Comparison of ENCODE assay signal across 10 cellular contexts in the genomic region with DNA sequence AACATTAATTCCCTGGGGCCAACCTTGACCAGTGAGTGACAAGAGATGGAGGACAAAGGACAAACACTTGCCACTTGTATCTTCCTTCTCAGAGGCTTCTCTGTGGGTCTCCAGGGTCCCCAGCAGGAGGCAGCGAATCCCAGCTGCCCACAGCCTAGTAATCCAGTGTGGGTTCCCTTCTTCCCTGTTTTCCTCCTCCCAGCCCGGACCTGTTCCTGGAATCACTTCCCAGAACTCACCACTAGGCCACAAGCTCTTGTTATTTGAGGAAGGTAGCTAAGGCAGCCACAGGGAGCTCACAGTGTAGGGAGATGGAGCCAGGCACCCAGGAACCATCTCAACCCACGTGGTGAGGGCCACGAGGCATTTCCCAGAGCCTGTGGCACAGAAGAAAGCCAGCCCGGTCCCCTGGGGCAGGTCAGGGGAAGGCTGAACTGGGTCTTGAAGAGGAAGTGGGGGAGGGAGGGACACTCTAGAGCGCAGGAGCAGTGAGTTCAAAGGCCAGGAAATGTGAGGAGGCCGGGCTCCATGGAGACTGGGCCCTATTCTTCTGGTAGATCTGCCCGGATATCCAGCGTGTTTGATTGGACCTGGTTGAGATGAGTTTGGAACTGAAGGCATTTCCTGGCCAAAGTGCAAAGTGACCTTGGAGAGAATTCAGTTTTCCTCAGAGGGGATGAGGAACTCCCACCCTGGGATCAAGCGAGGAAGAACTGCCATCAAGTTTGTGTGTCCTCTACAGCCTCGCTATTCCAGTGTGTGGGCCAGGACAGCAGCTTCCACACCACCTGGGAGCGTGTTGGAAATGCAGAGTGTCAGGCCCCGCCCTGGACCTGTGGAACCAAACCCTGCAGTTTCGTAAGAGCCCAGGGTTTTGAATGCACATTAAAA. TPM values are rescaled to one million over a fixed set of nuclear protein-coding genes. Genes with fewer than 3 reads are reported as not detected.
DNase-seq lines count a peak whose midpoint lies in the region; ATAC-seq and TF ChIP-seq lines count a peak whose summit lies in the region.
"Had no signal": no experiment of that assay in that cellular context is flagged by ENCODE, and none has a peak within 500 bp of the region (broad histone marks: within the 10 kb centered on the region; RNA-seq: fewer than 3 reads in every experiment).

No MANE protein-coding gene starts in this region.

- ATAC-seq in activated CD4-positive, CD25-positive, alpha-beta regulatory T cell treated with anti-CD3 and anti-CD28 coated beads, Interleukin-2, amount 50 U/mL, for 24 hours = peak; percentile 51 to 67
- no peak for ATAC-seq in stimulated activated effector memory CD8-positive, alpha-beta T cell treated with anti-CD3 and anti-CD28 coated beads, Interleukin-12 subunit alpha, Interleukin-12 subunit beta, amount 100 ng/mL, for 72 hours
- no peak for ATAC-seq in effector memory CD8-positive, alpha-beta T cell (replicated peaks)
- no peak for ATAC-seq in GM18505 (IDR thresholded peaks at IDR 0.05; ENCODE audit: unreplicated experiment)

- no peak for TF ChIP-seq CTCF in ovary (IDR thresholded peaks at IDR 0.05)

- H3K27me3 ChIP-seq in esophagus (ENCODE audit: control insufficient read depth in 1 of 2, insufficient read depth in 2 of 2, low read length in 2 of 2) (no peaks in the 10 kb centered on the region), ovary (no peaks in the 10 kb centered on the region)

- DNase-seq in activated CD4-positive, CD25-positive, alpha-beta regulatory T cell treated with anti-CD3 and anti-CD28 coated beads, Interleukin-2, amount 50 U/mL, for 72 hours = no peak
- DNase-seq in SKM-1 (lab: John Stamatoyannopoulos, UW; ENCODE audit: unreplicated experiment) = peak; percentile 50
- no peak for DNase-seq in stimulated activated effector memory CD8-positive, alpha-beta T cell treated with anti-CD3 and anti-CD28 coated beads, Interleukin-12 subunit alpha, Interleukin-12 subunit beta, amount 100 ng/mL, for 72 hours (ENCODE audit: low spot score in 2 of 2)
- DNase-seq in effector memory CD8-positive, alpha-beta T cell = no peak
- no peak for DNase-seq in ovary
- DNase-seq: Caco-2 had no signal

- H3K4me1 Mint-ChIP-seq in stimulated activated effector memory CD8-positive, alpha-beta T cell treated with anti-CD3 and anti-CD28 coated beads, Interleukin-12 subunit alpha, Interleukin-12 subunit beta, amount 100 ng/mL, for 72 hours = peaks cover 7% of the 10 kb centered on the region
- peaks cover 0 to 6% of the 10 kb centered on the region in 2 donors for H3K4me1 Mint-ChIP-seq in effector memory CD8-positive, alpha-beta T cell (ENCODE audit: low read depth in 2 of 2)

- TF ChIP-seq POLR2A in ovary (IDR thresholded peaks at IDR 0.05) (no peak), GM18505 (IDR thresholded peaks at IDR 0.05; ENCODE audit: borderline replicate concordance, extremely low read depth, insufficient read depth, insufficient read length) (no peak)

- H3K27ac ChIP-seq in esophagus (ENCODE audit: low read depth in 2 of 2, low read length in 1 of 2) = peak overlapping the region; percentile 35 to 37
- no peak overlapping the region for H3K27ac ChIP-seq in ovary

- peaks cover 2 to 11% of the 10 kb centered on the region in 2 donors for H3K27me3 Mint-ChIP-seq in effector memory CD8-positive, alpha-beta T cell

- H3K36me3 Mint-ChIP-seq in stimulated activated effector memory CD8-positive, alpha-beta T cell treated with anti-CD3 and anti-CD28 coated beads, Interleukin-12 subunit alpha, Interleukin-12 subunit beta, amount 100 ng/mL, for 72 hours = no peaks in the 10 kb centered on the region
- peaks cover 7% of the 10 kb centered on the region for H3K36me3 Mint-ChIP-seq in effector memory CD8-positive, alpha-beta T cell (ENCODE audit: insufficient read depth)

- H3K4me3 ChIP-seq in esophagus (ENCODE audit: low read depth in 1 of 2, low read length in 2 of 2) (no peak overlapping the region), ovary (no peak overlapping the region)

- H3K4me3 Mint-ChIP-seq in stimulated activated effector memory CD8-positive, alpha-beta T cell treated with anti-CD3 and anti-CD28 coated beads, Interleukin-12 subunit alpha, Interleukin-12 subunit beta, amount 100 ng/mL, for 72 hours = no peak overlapping the region
- H3K4me3 Mint-ChIP-seq in effector memory CD8-positive, alpha-beta T cell = no peak overlapping the region
- H3K4me3 Mint-ChIP-seq: mesothelial cell of epicardium had no signal

- peaks cover 2% of the 10 kb centered on the region for H3K9me3 Mint-ChIP-seq in stimulated activated effector memory CD8-positive, alpha-beta T cell treated with anti-CD3 and anti-CD28 coated beads, Interleukin-12 subunit alpha, Interleukin-12 subunit beta, amount 100 ng/mL, for 72 hours
- H3K9me3 Mint-ChIP-seq in effector memory CD8-positive, alpha-beta T cell = peaks cover 0 to 3% of the 10 kb centered on the region in 2 donors

- intact Hi-C loops in ovary (cut with DNase I) = no loop called here

- H3K27ac Mint-ChIP-seq in stimulated activated effector memory CD8-positive, alpha-beta T cell treated with anti-CD3 and anti-CD28 coated beads, Interleukin-12 subunit alpha, Interleukin-12 subunit beta, amount 100 ng/mL, for 72 hours = peak overlapping the region; percentile 45
- no peak overlapping the region for H3K27ac Mint-ChIP-seq in effector memory CD8-positive, alpha-beta T cell
- H3K27ac Mint-ChIP-seq: mesothelial cell of epicardium had no signal

- WGBS in esophagus, 2 donors = 72 to 74% methylated on average over 14 of the region's 14 CpGs
- 63 to 70% (median 65%) methylated on average over 14 of the region's 14 CpGs for WGBS in ovary, 3 donors

- H3K4me1 ChIP-seq in esophagus (ENCODE audit: control insufficient read depth in 2 of 2, insufficient read depth in 2 of 2, low read length in 1 of 2) (peaks cover 5 to 17% of the 10 kb centered on the region in 2 donors), ovary (ENCODE audit: insufficient read depth) (no peaks in the 10 kb centered on the region)
- H3K4me1 ChIP-seq: Caco-2 had no signal

- no peak for TF ChIP-seq EP300 in ovary (IDR thresholded peaks at IDR 0.05)

- H3K36me3 ChIP-seq in esophagus (ENCODE audit: control insufficient read depth in 2 of 2, insufficient read depth in 2 of 2, low read length in 1 of 2) = no peaks in the 10 kb centered on the region
- H3K36me3 ChIP-seq in ovary = no peaks in the 10 kb centered on the region

- no peaks in the 10 kb centered on the region for H3K9me3 ChIP-seq in esophagus (ENCODE audit: control insufficient read depth in 2 of 2, insufficient read depth in 1 of 2, low read depth in 1 of 2, low read length in 1 of 2)
- H3K9me3 ChIP-seq in ovary = no peaks in the 10 kb centered on the region
- H3K9me3 ChIP-seq: Caco-2 had no signal

RNA-seq across cellular contexts. Expression of a gene that starts 20.3 kb away (rescaled TPM):
- polyA plus RNA-seq in esophagus (10 to 100 TPM in 1 of 2 donors, 1 to 10 TPM in 1; 7.9 to 11.0 TPM), ovary (10 to 100 TPM; 18.9 to 61.5 TPM)
- total RNA-seq in ovary = 10 to 100 TPM; 24.2 to 58.6 (median 37.4) TPM

RNA-seq across cellular contexts. Expression of a gene that starts 36.1 kb away (rescaled TPM):
- polyA plus RNA-seq in esophagus = 1 to 10 TPM; 1.6 to 2.7 TPM
- total RNA-seq in ovary = 10 to 100 TPM; 18.7 to 41.4 (median 23.4) TPM
- polyA plus RNA-seq in ovary = 1 to 10 TPM; 4.1 to 6.2 TPM

Comparison
In these comparisons a context has a peak if more than half of its experiments do, and no peak if none do; other contexts are left out.
1. ATAC-seq: peak in activated CD4-positive, CD25-positive, alpha-beta regulatory T cell treated with anti-CD3 and anti-CD28 coated beads, Interleukin-2, amount 50 U/mL, for 24 hours (2 of 2); none in stimulated activated effector memory CD8-positive, alpha-beta T cell treated with anti-CD3 and anti-CD28 coated beads, Interleukin-12 subunit alpha, Interleukin-12 subunit beta, amount 100 ng/mL, for 72 hours (single experiment), effector memory CD8-positive, alpha-beta T cell (single experiment) and GM18505 (single experiment).
2. H3K27ac ChIP-seq: peak in esophagus (2 of 2); none in ovary (0 of 2).